Comparison of ENCODE assay signal across 13 cellular contexts in genomic region chr1:47894718-47895393, GRCh38.
DNase-seq lines count a peak whose midpoint lies in the region; ATAC-seq, FAIRE-seq and TF ChIP-seq lines count a peak whose summit lies in the region.
"Had no signal": no experiment of that assay in that cellular context is flagged by ENCODE, and none has a peak within 500 bp of the region (broad histone marks: within the 10 kb centered on the region; RNA-seq: fewer than 3 reads in every experiment).

No MANE protein-coding gene starts in this region.

- H3K4me1 ChIP-seq in endothelial cell of umbilical vein (ENCODE audit: control insufficient read depth, extremely low read depth, insufficient read depth, low read length): peaks cover 7% of the 10 kb centered on the region
- H3K4me1 ChIP-seq: parathyroid adenoma had no signal

- BruUV-seq in endothelial cell of umbilical vein (replicated peaks; lab: Mats Ljungman, UMichigan): no TSS peak

- H3K27me3 ChIP-seq in endothelial cell of umbilical vein (ENCODE audit: control insufficient read depth in 2 of 2, insufficient read depth in 2 of 2, low read length in 2 of 2): no peaks in the 10 kb centered on the region
- H3K27me3 ChIP-seq: ascending aorta had no signal

- no peak for TF ChIP-seq CTCF in endothelial cell of umbilical vein (IDR thresholded peaks at IDR 0.05; ENCODE audit: extremely low read depth in 1 of 2, insufficient read depth in 1 of 2, low read depth in 1 of 2, low read length in 2 of 2)

- dilution Hi-C loops in endothelial cell of umbilical vein (cut with MboI; ENCODE audit: extremely low pct_ligation_motif_present, low sequenced_read_pairs): no loop called here

- peak; percentile 69 for FAIRE-seq in endothelial cell of umbilical vein (lab: Jason Lieb, UNC)

- no peaks in the 10 kb centered on the region for H3K79me2 ChIP-seq in endothelial cell of umbilical vein (ENCODE audit: control insufficient read depth, insufficient read depth, low read length)
- H3K79me2 ChIP-seq: parathyroid adenoma had no signal

- H3K4me3 ChIP-seq in endothelial cell of umbilical vein (replicated peaks in 1 of 3; ENCODE audit: insufficient read depth in 1 of 3, low read depth in 1 of 3, low read length in 3 of 3): no peak overlapping the region
- H3K4me3 ChIP-seq: ascending aorta, heart right ventricle had no signal

- H3K9me1 ChIP-seq in endothelial cell of umbilical vein (replicated peaks; ENCODE audit: control insufficient read depth, extremely low read depth, insufficient read depth, low read length): no peaks in the 10 kb centered on the region

- peak overlapping the region; percentile 45 for H2AFZ ChIP-seq in endothelial cell of umbilical vein (ENCODE audit: low read depth, low read length)
- H2AFZ ChIP-seq: parathyroid adenoma had no signal

- POLR2A ChIA-PET in endothelial cell of umbilical vein (lab: Charles Lee): interaction anchor here (0.6 kb wide), 1 partner anchor 577 kb away, joined by 5 read pairs; the partner anchor contains the start of gene SPATA6

- TF ChIP-seq POLR2A in endothelial cell of umbilical vein (IDR thresholded peaks at IDR 0.05; ENCODE audit: low read depth, low read length): no peak

- intact Hi-C loops in endothelial cell of umbilical vein (cut with micrococcal nuclease): no loop called here

- H3K9ac ChIP-seq in endothelial cell of umbilical vein (replicated peaks; ENCODE audit: extremely low read depth, insufficient read depth, low read length): no peak overlapping the region
- H3K9ac ChIP-seq: KMS-11, parathyroid adenoma had no signal

- DNase-seq in ELR (ENCODE audit: low read depth): peak; percentile 35
- peak; percentile 17 for DNase-seq in NCI-H69 (lab: John Stamatoyannopoulos, UW)
- DNase-seq in endothelial cell of umbilical vein (ENCODE audit: low read depth, low spot score): peak; percentile 17
- peak; percentile 85 for DNase-seq in mucosa of gallbladder (ENCODE audit: low spot score)
- DNase-seq in NCI-H1694 (lab: John Stamatoyannopoulos, UW): no peak
- DNase-seq in SW 1271 (lab: John Stamatoyannopoulos, UW): no peak
- DNase-seq: activated CD4-positive, alpha-beta T cell treated with anti-CD3 and anti-CD28 coated beads, Interleukin-2, amount 10 ng/mL, durations not matched to agents 24 days and 14 days; heart right ventricle had no signal

- H3K9me3 ChIP-seq in endothelial cell of umbilical vein (replicated peaks; ENCODE audit: control insufficient read depth, insufficient read depth, low read length): no peaks in the 10 kb centered on the region
- H3K9me3 ChIP-seq: ascending aorta, heart right ventricle had no signal

- no peak for ATAC-seq in HG03108 (IDR thresholded peaks at IDR 0.05; ENCODE audit: unreplicated experiment)
- ATAC-seq in HG03097 (IDR thresholded peaks at IDR 0.05; ENCODE audit: low FRiP score, unreplicated experiment): no peak

- H3K4me2 ChIP-seq in endothelial cell of umbilical vein (ENCODE audit: insufficient read depth, low read length): no peak overlapping the region
- H3K4me2 ChIP-seq: KMS-11 had no signal

- H3K27ac ChIP-seq in endothelial cell of umbilical vein (ENCODE audit: insufficient read depth, low read depth, low read length): no peak overlapping the region
- H3K27ac ChIP-seq: ascending aorta, heart right ventricle, KMS-11, parathyroid adenoma had no signal

- no peaks in the 10 kb centered on the region for H4K20me1 ChIP-seq in endothelial cell of umbilical vein (replicated peaks; ENCODE audit: control insufficient read depth, extremely low read depth, insufficient read depth, low read length)

- CTCF ChIA-PET in endothelial cell of umbilical vein (lab: Charles Lee): interaction anchor here (1.3 kb wide), 1 partner anchor 8 kb away, joined by 4 read pairs; no protein-coding TSS in a partner anchor

- H3K36me3 ChIP-seq in endothelial cell of umbilical vein (ENCODE audit: control insufficient read depth in 2 of 2, extremely low read depth in 1 of 2, insufficient read depth in 2 of 2, low read length in 2 of 2): no peaks in the 10 kb centered on the region
- H3K36me3 ChIP-seq: ascending aorta, heart right ventricle had no signal

TF ChIP-seq in endothelial cell of umbilical vein, 7 proteins besides CTCF, POLR2A, EP300 and RAD21:
- TF ChIP-seq FOS (IDR thresholded peaks at IDR 0.05; ENCODE audit: borderline replicate concordance, insufficient read depth, low read length) (peak; percentile 50), POLR2AphosphoS5 (IDR thresholded peaks at IDR 0.05; ENCODE audit: insufficient read depth, low read depth, low read length) (no peak), MAX (IDR thresholded peaks at IDR 0.05; ENCODE audit: insufficient read depth, insufficient read length) (peak; percentile 17)

Comparison
In these comparisons a context has a peak if more than half of its experiments do, and no peak if none do; other contexts are left out.
1. DNase-seq: peak in ELR (single experiment), NCI-H69 (single experiment), endothelial cell of umbilical vein (single experiment) and mucosa of gallbladder (single experiment); none in NCI-H1694 (single experiment) and SW 1271 (0 of 2).